ENCODE assay signal across 29 cellular contexts in the genomic region with DNA sequence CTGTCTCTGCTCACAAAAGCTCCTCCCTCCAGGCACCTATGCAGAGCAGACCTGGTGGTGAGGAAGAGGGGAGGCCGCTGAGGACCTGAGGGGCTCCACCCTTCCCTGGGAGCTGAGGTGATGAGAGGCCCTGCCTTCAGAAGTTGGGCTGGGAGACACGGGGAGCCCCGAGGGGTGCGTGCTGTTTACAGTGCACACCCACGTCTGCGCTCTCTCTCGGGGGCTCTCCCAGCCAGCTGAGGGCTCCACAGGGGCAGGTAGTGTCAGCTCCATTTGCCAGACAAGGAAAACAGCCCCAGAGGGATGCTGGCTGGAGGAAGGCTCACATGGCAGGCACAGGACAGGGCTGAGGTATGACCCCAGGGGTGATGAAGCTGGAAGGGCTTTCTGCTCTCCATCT.
"Had no signal": no experiment of that assay in that cellular context is flagged by ENCODE, and none has a peak within 500 bp of the region (broad histone marks: within the 10 kb centered on the region; RNA-seq: fewer than 3 reads in every experiment).

No MANE protein-coding gene starts in this region.

- H3K27me3 Mint-ChIP-seq: activated B cell treated with CpG ODN at 0.5 μM for 24 hours; activated CD4-positive, alpha-beta T cell treated with anti-CD3 and anti-CD28 coated beads, Interleukin-2, amount 10 ng/mL, durations not matched to agents 24 days and 14 days; activated naive CD8-positive, alpha-beta T cell; central memory CD8-positive, alpha-beta T cell had no signal

- H3K9me3 Mint-ChIP-seq: activated B cell treated with CpG ODN at 0.5 μM for 24 hours; activated CD4-positive, alpha-beta T cell treated with anti-CD3 and anti-CD28 coated beads, Interleukin-2, amount 10 ng/mL, durations not matched to agents 24 days and 14 days; activated T-cell treated with anti-CD3 and anti-CD28 coated beads, Interleukin-2, amount 50 U/mL, for 72 hours; activated T-helper 2 cell treated with anti-CD3 and anti-CD28 coated beads, Interferon-gamma antibody, Interleukin-2, Interleukin-4, amounts not matched to agents 10 μg/mL and 5 μg/mL and 100 μg/mL, durations not matched to agents 14 hours and 24 hours and 36 hours; central memory CD8-positive, alpha-beta T cell had no signal

- H3K36me3 ChIP-seq: MG63, SJCRH30 had no signal

- DNase-seq: activated B cell treated with CpG ODN at 0.5 μM for 24 hours; activated CD4-positive, alpha-beta T cell treated with anti-CD3 and anti-CD28 coated beads for 1 hour; activated CD4-positive, alpha-beta T cell treated with anti-CD3 and anti-CD28 coated beads, Interleukin-2, amount 10 ng/mL, durations not matched to agents 24 days and 14 days; activated CD4-positive, alpha-beta T cell treated with anti-CD3 and anti-CD28 coated beads, Interleukin-2, amount 50 U/mL, for 48 hours; activated gamma-delta T cell treated with Interleukin-2 at 50 U/mL for 16 hours; activated T-cell treated with anti-CD3 and anti-CD28 coated beads, Interleukin-2, amount 50 U/mL, for 72 hours; amygdala; MG63; MV-4-11; NCI-H1092 treated with DMSO at 0.1 percent for 48 hours; NCI-H1417 treated with DMSO at 0.1 percent for 48 hours; NCI-H1694; NCI-H2029 treated with DMSO at 0.1 percent for 48 hours; NCI-H345; NCI-H510A; NCI-H526 treated with DMSO at 0.1 percent for 48 hours; NCI-H82; NK-92 treated with Interleukin-12 subunit alpha and Interleukin-12 subunit beta, amount 100 ng/mL, for 24 hours; OCI-M1; Right ventricle myocardium superior; RPMI8226; SJCRH30; SW 1271 had no signal

- H3K36me3 Mint-ChIP-seq: activated naive CD8-positive, alpha-beta T cell; brain had no signal

- H3K4me3 Mint-ChIP-seq: activated B cell treated with CpG ODN at 0.5 μM for 24 hours; activated CD4-positive, alpha-beta T cell treated with anti-CD3 and anti-CD28 coated beads, Interleukin-2, amount 10 ng/mL, durations not matched to agents 24 days and 14 days; activated naive CD8-positive, alpha-beta T cell; activated T-cell treated with anti-CD3 and anti-CD28 coated beads, Interleukin-2, amount 50 U/mL, for 72 hours; central memory CD8-positive, alpha-beta T cell had no signal

- H3K27ac ChIP-seq: SJCRH30 had no signal

- H3K4me1 ChIP-seq: SJCRH30 had no signal

- H3K9me3 ChIP-seq: MG63, SJCRH30 had no signal

- H3K27ac Mint-ChIP-seq: activated B cell treated with CpG ODN at 0.5 μM for 24 hours; activated CD4-positive, alpha-beta T cell treated with anti-CD3 and anti-CD28 coated beads, Interleukin-2, amount 10 ng/mL, durations not matched to agents 24 days and 14 days; activated naive CD8-positive, alpha-beta T cell; activated T-cell treated with anti-CD3 and anti-CD28 coated beads, Interleukin-2, amount 50 U/mL, for 72 hours; activated T-helper 2 cell treated with anti-CD3 and anti-CD28 coated beads, Interferon-gamma antibody, Interleukin-2, Interleukin-4, amounts not matched to agents 10 μg/mL and 5 μg/mL and 100 μg/mL, durations not matched to agents 14 hours and 24 hours and 36 hours had no signal

- H3K4me1 Mint-ChIP-seq: brain; central memory CD8-positive, alpha-beta T cell had no signal

- ATAC-seq: activated T-cell treated with anti-CD3 and anti-CD28 coated beads, Interleukin-2, amount 50 U/mL, for 72 hours; Panc1; SK-N-SH treated with all-trans-retinoic acid at 6 μM for 48 hours had no signal

- H3K27me3 ChIP-seq: MG63 had no signal

- H3K4me3 ChIP-seq: MG63, SJCRH30 had no signal
